Comparison of ENCODE assay signal across 24 cellular contexts in genomic region chr19:28640506-28640905, GRCh38.
"Had no signal": no experiment of that assay in that cellular context is flagged by ENCODE, and none has a peak within 500 bp of the region (broad histone marks: within the 10 kb centered on the region; RNA-seq: fewer than 3 reads in every experiment).

No MANE protein-coding gene starts in this region.

- DNase-seq: dermis blood vessel endothelial cell; effector memory CD4-positive, alpha-beta T cell; erythroblast; head of caudate nucleus; kidney; mesenchymal stem cell; mucosa of descending colon; naive B cell; stimulated activated CD4-positive, alpha-beta T cell treated with anti-CD3 and anti-CD28 coated beads, Interleukin-2, amount 100 ng/mL, for 48 hours; stimulated activated naive B cell treated with anti-CD40 and anti-IgM and Interleukin-4, amounts not matched to agents 10 μg/mL and 1 μg/mL and 100 μg/mL, for 72 hours; upper lobe of right lung had no signal

- H3K4me1 Mint-ChIP-seq: mesothelial cell of epicardium; stimulated activated naive B cell treated with anti-CD40 and anti-IgM and Interleukin-4, amounts not matched to agents 10 μg/mL and 1 μg/mL and 100 μg/mL, for 72 hours had no signal

- H3K27ac Mint-ChIP-seq: mesothelial cell of epicardium; naive B cell; natural killer cell treated with Interleukin-12 subunit alpha and Interleukin-12 subunit beta and Interleukin-15 and Interleukin-18, amount 100 ng/mL, for 72 hours; progenitor cell of endocrine pancreas; stimulated activated naive B cell treated with anti-CD40 and anti-IgM and Interleukin-4, amounts not matched to agents 10 μg/mL and 1 μg/mL and 100 μg/mL, for 72 hours; stimulated activated naive CD8-positive, alpha-beta T cell treated with anti-CD3 and anti-CD28 coated beads, Interleukin-15, Interleukin-2, amounts not matched to agents 100 ng/mL and 50 ng/mL, for 24 hours had no signal

- H3K4me3 ChIP-seq: coronary artery, lung, mucosa of descending colon, right atrium auricular region, thoracic aorta, tibial nerve, upper lobe of right lung, vagina had no signal

- H3K9me3 Mint-ChIP-seq: mesothelial cell of epicardium; natural killer cell treated with Interleukin-12 subunit alpha and Interleukin-12 subunit beta and Interleukin-15 and Interleukin-18, amount 100 ng/mL, for 72 hours; neural crest cell; stimulated activated naive CD8-positive, alpha-beta T cell treated with anti-CD3 and anti-CD28 coated beads, Interleukin-15, Interleukin-2, amounts not matched to agents 100 ng/mL and 50 ng/mL, for 24 hours had no signal

- H3K36me3 Mint-ChIP-seq: mesothelial cell of epicardium; naive B cell; natural killer cell treated with Interleukin-12 subunit alpha and Interleukin-12 subunit beta and Interleukin-15 and Interleukin-18, amount 100 ng/mL, for 72 hours; stimulated activated naive B cell treated with anti-CD40 and anti-IgM and Interleukin-4, amounts not matched to agents 10 μg/mL and 1 μg/mL and 100 μg/mL, for 72 hours had no signal

- H3K4me3 Mint-ChIP-seq: mesothelial cell of epicardium; naive B cell; natural killer cell treated with Interleukin-12 subunit alpha and Interleukin-12 subunit beta and Interleukin-15 and Interleukin-18, amount 100 ng/mL, for 72 hours; neural crest cell; stimulated activated naive B cell treated with anti-CD40 and anti-IgM and Interleukin-4, amounts not matched to agents 10 μg/mL and 1 μg/mL and 100 μg/mL, for 72 hours; stimulated activated naive CD8-positive, alpha-beta T cell treated with anti-CD3 and anti-CD28 coated beads, Interleukin-15, Interleukin-2, amounts not matched to agents 100 ng/mL and 50 ng/mL, for 24 hours had no signal

- ATAC-seq: left lobe of liver; mucosa of descending colon; natural killer cell treated with Interleukin-12 subunit alpha and Interleukin-12 subunit beta and Interleukin-15 and Interleukin-18, amount 100 ng/mL, for 72 hours; sciatic nerve; stimulated activated naive B cell treated with anti-CD40 and anti-IgM and Interleukin-4, amounts not matched to agents 10 μg/mL and 1 μg/mL and 100 μg/mL, for 72 hours; upper lobe of right lung had no signal

- H3K27me3 Mint-ChIP-seq: stimulated activated naive CD8-positive, alpha-beta T cell treated with anti-CD3 and anti-CD28 coated beads, Interleukin-15, Interleukin-2, amounts not matched to agents 100 ng/mL and 50 ng/mL, for 24 hours had no signal
